8 cellular contexts compared by ENCODE assay signal in the genomic region with DNA sequence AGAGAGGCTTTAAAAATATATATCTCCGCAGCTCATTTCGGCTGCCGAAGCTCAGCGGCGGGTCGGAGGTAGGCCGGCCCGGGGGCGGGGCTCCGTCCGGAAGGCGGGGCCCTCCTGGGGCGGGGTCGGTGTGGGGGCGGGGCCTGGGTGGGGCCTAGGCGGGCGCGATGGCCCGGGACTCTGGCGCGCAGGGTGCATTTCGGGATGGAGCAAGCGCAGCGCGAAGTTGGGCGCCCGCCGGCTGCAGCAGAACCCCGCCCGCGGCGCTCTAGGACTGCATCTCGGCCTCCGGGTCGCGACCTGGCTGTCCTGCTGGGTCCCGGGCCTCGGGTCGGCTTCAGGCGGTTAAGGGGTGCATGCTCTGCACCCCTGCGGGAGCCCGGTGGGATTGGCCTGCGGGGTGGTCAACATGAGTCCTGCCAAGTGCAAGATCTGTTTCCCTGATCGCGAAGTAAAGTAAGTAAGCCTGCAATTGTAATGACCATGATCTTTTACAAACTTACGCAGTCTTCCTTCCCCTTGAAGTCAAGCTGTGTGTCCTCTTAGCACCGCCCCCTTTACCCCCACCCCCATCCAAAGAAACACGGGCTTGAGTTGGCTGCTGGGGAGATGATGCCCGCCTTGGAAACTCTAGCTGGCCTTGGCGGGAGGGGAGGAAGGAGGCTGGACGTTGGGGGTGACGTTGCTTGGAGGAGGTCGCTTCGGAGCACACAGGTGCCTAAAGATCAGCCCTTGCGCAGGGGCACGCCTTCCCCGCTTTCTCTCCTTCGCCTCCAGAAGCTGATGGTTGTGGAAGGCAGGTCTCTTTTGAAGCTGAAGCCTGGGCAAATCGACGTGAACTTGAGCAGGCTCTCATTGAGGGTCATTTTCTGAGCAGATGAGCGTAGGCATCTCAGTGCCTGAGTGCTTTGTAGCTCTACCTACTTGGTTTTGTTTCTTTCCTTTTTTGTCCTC.
A peak's percentile ranks its signal among the peaks of the same experiment; 100 is the strongest.
DNase-seq lines count a peak whose midpoint lies in the region; ATAC-seq, FAIRE-seq and TF ChIP-seq lines count a peak whose summit lies in the region.

No MANE protein-coding gene starts in this region.

- no peaks in the 10 kb centered on the region for H3K4me1 ChIP-seq in NT2/D1 (ENCODE audit: insufficient read depth, insufficient read length)

- H3K4me3 ChIP-seq in NT2/D1 (ENCODE audit: insufficient read length, low read depth) (peak overlapping the region; percentile 77), epithelial cell of esophagus (ENCODE audit: low read length) (peak overlapping the region; percentile 57)

- peak; percentile 81 for ATAC-seq in HG03521 (IDR thresholded peaks at IDR 0.05; ENCODE audit: unreplicated experiment)

- peaks cover 16% of the 10 kb centered on the region for H3K27me3 ChIP-seq in NT2/D1 (ENCODE audit: insufficient read depth, insufficient read length)

- peak; percentile 23 for DNase-seq in AG09319 (ENCODE audit: extremely low read depth, low read depth)
- DNase-seq in GM19239 (ENCODE audit: insufficient read length, low spot score): peak; percentile 80
- peak; percentile 94 for DNase-seq in NT2/D1 (ENCODE audit: low read depth, low spot score)
- DNase-seq in activated T-cell treated with anti-CD3 and anti-CD28 coated beads for 1 hour (ENCODE audit: low read depth): peak; percentile 74
- peak; percentile 71 for DNase-seq in epithelial cell of esophagus (ENCODE audit: low read depth)
- peak; percentile 54 for DNase-seq in middle frontal gyrus (ENCODE audit: extremely low spot score, low spot score)
- peak; percentile 70 to 71 for DNase-seq in stimulated activated CD8-positive, alpha-beta memory T cell treated with anti-CD3 and anti-CD28 coated beads, Interleukin-15, amount 100 ng/mL, for 48 hours (ENCODE audit: low read depth in 2 of 2)

- no peaks in the 10 kb centered on the region for H3K36me3 ChIP-seq in NT2/D1 (ENCODE audit: insufficient read depth, insufficient read length, low read length)

- FAIRE-seq in GM19239 (lab: Jason Lieb, UNC): peak; percentile 18

- TF ChIP-seq CTCF in AG09319 (IDR thresholded peaks at IDR 0.05; ENCODE audit: low read depth, low read length) (no peak), epithelial cell of esophagus (IDR thresholded peaks at IDR 0.05; ENCODE audit: insufficient read depth, low read depth, low read length, missing control alignments) (no peak)

- no peaks in the 10 kb centered on the region for H3K9me3 ChIP-seq in NT2/D1 (ENCODE audit: insufficient read depth, low read length)

- H3K9ac ChIP-seq in NT2/D1 (ENCODE audit: insufficient read length, low read depth): peak overlapping the region; percentile 85

Comparison
In these comparisons a context has a peak if more than half of its experiments do, and no peak if none do; other contexts are left out.
1. Peak in every context shown above with its lines: DNase-seq, ATAC-seq and H3K4me3 ChIP-seq.
2. DNase-seq: peak in every context shown above with its lines; median percentile 94 in NT2/D1; 80 in GM19239; 74 in activated T-cell treated with anti-CD3 and anti-CD28 coated beads for 1 hour; 71 in epithelial cell of esophagus; 70 in stimulated activated CD8-positive, alpha-beta memory T cell treated with anti-CD3 and anti-CD28 coated beads, Interleukin-15, amount 100 ng/mL, for 48 hours; 54 in middle frontal gyrus; 23 in AG09319.